Comparison of ENCODE assay signal across 1 cellular context in genomic region chr6:122790740-122791679, GRCh38.
A peak's percentile ranks its signal among the peaks of the same experiment; 100 is the strongest.
TF ChIP-seq lines count a peak whose summit lies in the region.

No MANE protein-coding gene starts in this region.

TF ChIP-seq in K562, 482 proteins besides CTCF, POLR2A, EP300 and RAD21:
- TF ChIP-seq FOSL1 (tag; conservative IDR thresholded peaks at IDR 0.05) (no peak), MAFG (tag; conservative IDR thresholded peaks at IDR 0.05) (peak; percentile 41), GATAD2B (IDR thresholded peaks at IDR 0.05; ENCODE audit: borderline replicate concordance) (no peak), CCNT2 (IDR thresholded peaks at IDR 0.05; ENCODE audit: borderline replicate concordance, extremely low read depth, insufficient read length, low read depth, low read length) (no peak), ZNF583 (CRISPR knock-in tag; IDR thresholded peaks at IDR 0.05) (no peak), ZNF384 (IDR thresholded peaks at IDR 0.05; ENCODE audit: low read depth, low read length) (no peak), SNAPC5 (CRISPR knock-in tag; IDR thresholded peaks at IDR 0.05) (no peak), ZNF316 (IDR thresholded peaks at IDR 0.05) (peak; percentile 76), ZNF407 (IDR thresholded peaks at IDR 0.05; ENCODE audit: low read depth) (peak; percentile 40; the same call in 1 of the 2 replicates), C11orf30 (IDR thresholded peaks at IDR 0.05; ENCODE audit: low read depth) (0 out of 2 replicates have a peak, but pooled peaks have one; percentile 21), SAP30 (IDR thresholded peaks at IDR 0.05; ENCODE audit: borderline replicate concordance, insufficient read depth, low read depth, low read length, poor library complexity, severe bottlenecking) (no peak)
